In genomic region chr4:102299708-102300107, GRCh38 we compare ENCODE assay signal across 1 cellular context.
TF ChIP-seq lines count a peak whose summit lies in the region.

No MANE protein-coding gene starts in this region.

TF ChIP-seq in K562, 482 proteins besides CTCF, POLR2A, EP300 and RAD21 (continued from another document):
- TF ChIP-seq HBP1 (CRISPR knock-in tag; IDR thresholded peaks at IDR 0.05) (no peak), CXXC5 (CRISPR knock-in tag; IDR thresholded peaks at IDR 0.05) (0 out of 2 replicates have a peak, but pooled peaks have one; percentile 15), TEAD4 (IDR thresholded peaks at IDR 0.05; ENCODE audit: low read length) (peak; percentile 67), TEAD4 (CRISPR knock-in tag; IDR thresholded peaks at IDR 0.05; ENCODE audit: borderline replicate concordance) (no peak), ZNF398 (CRISPR knock-in tag; IDR thresholded peaks at IDR 0.05) (no peak), FOXA1 (IDR thresholded peaks at IDR 0.05; ENCODE audit: borderline replicate concordance) (no peak), BHLHE40 (IDR thresholded peaks at IDR 0.05; ENCODE audit: low read length) (0 out of 2 replicates have a peak, but pooled peaks have one; percentile 5), NONO (IDR thresholded peaks at IDR 0.05; ENCODE audit: low read depth in 2 of 2, low read length in 1 of 2) (no peak), NKRF (IDR thresholded peaks at IDR 0.05; ENCODE audit: borderline replicate concordance) (no peak), ARID1B (IDR thresholded peaks at IDR 0.05) (peak; percentile 48), MCM2 (IDR thresholded peaks at IDR 0.05; ENCODE audit: low read depth) (no peak), E2F1 (CRISPR knock-in tag; IDR thresholded peaks at IDR 0.05) (no peak), REST (CRISPR knock-in tag; IDR thresholded peaks at IDR 0.05; ENCODE audit: low read depth) (no peak), ZNF511 (CRISPR knock-in tag; IDR thresholded peaks at IDR 0.05) (no peak), ZNF224 (CRISPR knock-in tag; IDR thresholded peaks at IDR 0.05) (no peak), ZNF212 (CRISPR knock-in tag; IDR thresholded peaks at IDR 0.05) (no peak), E2F6 (IDR thresholded peaks at IDR 0.05; ENCODE audit: borderline replicate concordance in 1 of 2, extremely low read depth in 1 of 2, insufficient read depth in 1 of 2, insufficient read length in 1 of 2, low read depth in 1 of 2, low read length in 1 of 2, poor library complexity in 1 of 2, severe bottlenecking in 1 of 2) (no peak)
